Comparison of ENCODE assay signal across 1 cellular context in the genomic region with DNA sequence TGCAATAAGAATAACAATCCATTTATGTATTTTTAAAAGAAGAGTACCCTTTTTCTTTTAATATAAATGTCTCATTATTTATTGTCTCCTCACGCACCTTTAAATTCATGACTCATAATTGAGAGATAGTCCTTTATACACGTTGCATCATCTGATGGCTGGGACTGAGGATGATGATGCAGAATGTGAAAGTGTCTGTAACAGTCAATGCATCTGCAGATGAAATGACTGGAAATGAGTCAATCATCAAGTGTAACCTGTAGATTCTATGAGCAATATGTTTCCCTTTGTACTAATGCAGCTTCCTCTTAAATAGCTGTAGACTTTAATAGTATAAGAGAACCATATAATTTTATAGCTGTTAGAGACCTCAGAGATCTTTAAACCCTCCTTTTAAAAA.
TF ChIP-seq lines count a peak whose summit lies in the region.

No MANE protein-coding gene starts in this region.

TF ChIP-seq in GM12878, 131 proteins besides CTCF, POLR2A, EP300 and RAD21 (continued from another document):
- TF ChIP-seq, protein P1, sequence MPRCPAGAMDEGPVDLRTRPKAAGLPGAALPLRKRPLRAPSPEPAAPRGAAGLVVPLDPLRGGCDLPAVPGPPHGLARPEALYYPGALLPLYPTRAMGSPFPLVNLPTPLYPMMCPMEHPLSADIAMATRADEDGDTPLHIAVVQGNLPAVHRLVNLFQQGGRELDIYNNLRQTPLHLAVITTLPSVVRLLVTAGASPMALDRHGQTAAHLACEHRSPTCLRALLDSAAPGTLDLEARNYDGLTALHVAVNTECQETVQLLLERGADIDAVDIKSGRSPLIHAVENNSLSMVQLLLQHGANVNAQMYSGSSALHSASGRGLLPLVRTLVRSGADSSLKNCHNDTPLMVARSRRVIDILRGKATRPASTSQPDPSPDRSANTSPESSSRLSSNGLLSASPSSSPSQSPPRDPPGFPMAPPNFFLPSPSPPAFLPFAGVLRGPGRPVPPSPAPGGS (IDR thresholded peaks at IDR 0.05; ENCODE audit: borderline replicate concordance, insufficient read depth, low read depth, low read length, poor library complexity, severe bottlenecking), result peak; percentile 62
